1 cellular context compared by ENCODE assay signal in the genomic region with DNA sequence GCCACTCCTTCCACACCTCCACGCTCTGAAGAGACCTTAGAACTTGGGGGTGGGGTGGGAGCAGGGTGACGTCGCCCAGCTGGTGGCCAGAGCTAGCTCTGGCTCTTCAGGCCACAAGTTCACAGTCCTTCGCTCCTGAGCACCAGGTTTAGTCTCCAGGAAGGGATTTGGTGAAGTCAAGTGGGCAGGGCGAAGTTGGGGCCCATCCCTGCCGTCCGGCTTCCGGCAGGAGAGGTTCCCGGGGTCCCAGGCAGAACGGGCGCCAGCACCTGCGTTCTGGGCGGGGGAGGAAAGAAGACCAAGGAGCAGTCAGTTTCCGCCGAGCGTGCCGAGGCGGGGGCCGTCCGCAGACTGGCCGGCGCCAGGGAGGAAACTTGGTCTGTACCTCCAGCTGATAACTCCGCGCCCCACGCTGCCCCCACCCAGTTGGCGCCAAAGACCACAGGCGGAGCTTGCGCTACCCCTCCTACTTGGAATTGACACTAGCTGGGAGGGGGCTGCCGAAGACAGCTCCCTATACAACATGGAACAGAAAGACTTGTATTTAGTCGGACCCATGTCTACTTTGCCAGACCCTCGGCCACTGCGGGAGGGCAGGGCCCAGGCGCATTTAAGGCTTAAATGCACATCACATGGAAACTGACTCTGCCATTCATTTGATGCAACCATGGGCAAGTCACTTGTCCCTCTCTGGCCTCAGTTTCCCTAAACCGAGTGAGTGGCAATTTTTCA.
TF ChIP-seq lines count a peak whose summit lies in the region.

No MANE protein-coding gene starts in this region.

TF ChIP-seq in K562, 482 proteins besides CTCF, POLR2A, EP300 and RAD21 (continued from another document and continues in another):
- TF ChIP-seq, protein P1, sequence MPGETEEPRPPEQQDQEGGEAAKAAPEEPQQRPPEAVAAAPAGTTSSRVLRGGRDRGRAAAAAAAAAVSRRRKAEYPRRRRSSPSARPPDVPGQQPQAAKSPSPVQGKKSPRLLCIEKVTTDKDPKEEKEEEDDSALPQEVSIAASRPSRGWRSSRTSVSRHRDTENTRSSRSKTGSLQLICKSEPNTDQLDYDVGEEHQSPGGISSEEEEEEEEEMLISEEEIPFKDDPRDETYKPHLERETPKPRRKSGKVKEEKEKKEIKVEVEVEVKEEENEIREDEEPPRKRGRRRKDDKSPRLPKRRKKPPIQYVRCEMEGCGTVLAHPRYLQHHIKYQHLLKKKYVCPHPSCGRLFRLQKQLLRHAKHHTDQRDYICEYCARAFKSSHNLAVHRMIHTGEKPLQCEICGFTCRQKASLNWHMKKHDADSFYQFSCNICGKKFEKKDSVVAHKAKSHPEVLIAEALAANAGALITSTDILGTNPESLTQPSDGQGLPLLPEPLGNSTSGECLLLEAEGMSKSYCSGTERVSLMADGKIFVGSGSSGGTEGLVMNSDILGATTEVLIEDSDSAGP (CRISPR knock-in tag; IDR thresholded peaks at IDR 0.05): peak; percentile 29; the same call in 1 of the 2 replicates
- no peak for TF ChIP-seq MEF2A (IDR thresholded peaks at IDR 0.05; ENCODE audit: control insufficient read depth, low read depth, low read length)
- TF ChIP-seq RB1 (IDR thresholded peaks at IDR 0.05; ENCODE audit: low read depth): peak; percentile 94
- TF ChIP-seq ZNF212 (CRISPR knock-in tag; IDR thresholded peaks at IDR 0.05): no peak
- TF ChIP-seq ZFX (CRISPR knock-in tag; IDR thresholded peaks at IDR 0.05): peak; percentile 53
- TF ChIP-seq MEF2D (tag; conservative IDR thresholded peaks at IDR 0.05; ENCODE audit: low read depth): 0 out of 2 replicates have a peak, but pooled peaks have one; percentile 39
- TF ChIP-seq RBM25 (IDR thresholded peaks at IDR 0.05; ENCODE audit: low read depth, low read length, severe bottlenecking): no peak
- TF ChIP-seq, protein P2, sequence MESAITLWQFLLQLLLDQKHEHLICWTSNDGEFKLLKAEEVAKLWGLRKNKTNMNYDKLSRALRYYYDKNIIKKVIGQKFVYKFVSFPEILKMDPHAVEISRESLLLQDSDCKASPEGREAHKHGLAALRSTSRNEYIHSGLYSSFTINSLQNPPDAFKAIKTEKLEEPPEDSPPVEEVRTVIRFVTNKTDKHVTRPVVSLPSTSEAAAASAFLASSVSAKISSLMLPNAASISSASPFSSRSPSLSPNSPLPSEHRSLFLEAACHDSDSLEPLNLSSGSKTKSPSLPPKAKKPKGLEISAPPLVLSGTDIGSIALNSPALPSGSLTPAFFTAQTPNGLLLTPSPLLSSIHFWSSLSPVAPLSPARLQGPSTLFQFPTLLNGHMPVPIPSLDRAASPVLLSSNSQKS (CRISPR knock-in tag; IDR thresholded peaks at IDR 0.05): no peak
- no peak for TF ChIP-seq TFAM (CRISPR knock-in tag; conservative IDR thresholded peaks at IDR 0.05)
- no peak for TF ChIP-seq C11orf30 (IDR thresholded peaks at IDR 0.05; ENCODE audit: low read depth)
- TF ChIP-seq GABPA (tag; conservative IDR thresholded peaks at IDR 0.05; ENCODE audit: low read depth): peak; percentile 46
- peak; percentile 74 for TF ChIP-seq TCF3 (CRISPR knock-in tag; IDR thresholded peaks at IDR 0.05)
- no peak for TF ChIP-seq ZNF217 (CRISPR knock-in tag; IDR thresholded peaks at IDR 0.05)
- TF ChIP-seq, protein P3, sequence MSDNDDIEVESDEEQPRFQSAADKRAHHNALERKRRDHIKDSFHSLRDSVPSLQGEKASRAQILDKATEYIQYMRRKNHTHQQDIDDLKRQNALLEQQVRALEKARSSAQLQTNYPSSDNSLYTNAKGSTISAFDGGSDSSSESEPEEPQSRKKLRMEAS (CRISPR knock-in tag; IDR thresholded peaks at IDR 0.05): peak; percentile 36; the same call in 1 of the 2 replicates
- TF ChIP-seq, protein P4, sequence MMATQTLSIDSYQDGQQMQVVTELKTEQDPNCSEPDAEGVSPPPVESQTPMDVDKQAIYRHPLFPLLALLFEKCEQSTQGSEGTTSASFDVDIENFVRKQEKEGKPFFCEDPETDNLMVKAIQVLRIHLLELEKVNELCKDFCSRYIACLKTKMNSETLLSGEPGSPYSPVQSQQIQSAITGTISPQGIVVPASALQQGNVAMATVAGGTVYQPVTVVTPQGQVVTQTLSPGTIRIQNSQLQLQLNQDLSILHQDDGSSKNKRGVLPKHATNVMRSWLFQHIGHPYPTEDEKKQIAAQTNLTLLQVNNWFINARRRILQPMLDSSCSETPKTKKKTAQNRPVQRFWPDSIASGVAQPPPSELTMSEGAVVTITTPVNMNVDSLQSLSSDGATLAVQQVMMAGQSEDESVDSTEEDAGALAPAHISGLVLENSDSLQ (IDR thresholded peaks at IDR 0.05): 0 out of 2 replicates have a peak, but pooled peaks have one; percentile 21
- TF ChIP-seq ZNF717 (CRISPR knock-in tag; IDR thresholded peaks at IDR 0.05): no peak
- no peak for TF ChIP-seq ZNF12 (CRISPR knock-in tag; IDR thresholded peaks at IDR 0.05)
- TF ChIP-seq DDX20 (tag; IDR thresholded peaks at IDR 0.05; ENCODE audit: low read depth): no peak
- TF ChIP-seq TCFL5 (CRISPR knock-in tag; conservative IDR thresholded peaks at IDR 0.05): no peak
- TF ChIP-seq, protein P5, sequence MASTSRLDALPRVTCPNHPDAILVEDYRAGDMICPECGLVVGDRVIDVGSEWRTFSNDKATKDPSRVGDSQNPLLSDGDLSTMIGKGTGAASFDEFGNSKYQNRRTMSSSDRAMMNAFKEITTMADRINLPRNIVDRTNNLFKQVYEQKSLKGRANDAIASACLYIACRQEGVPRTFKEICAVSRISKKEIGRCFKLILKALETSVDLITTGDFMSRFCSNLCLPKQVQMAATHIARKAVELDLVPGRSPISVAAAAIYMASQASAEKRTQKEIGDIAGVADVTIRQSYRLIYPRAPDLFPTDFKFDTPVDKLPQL (IDR thresholded peaks at IDR 0.05; ENCODE audit: extremely low read depth, insufficient read length): no peak
- TF ChIP-seq MTA3 (IDR thresholded peaks at IDR 0.05; ENCODE audit: borderline replicate concordance): peak; percentile 94
- TF ChIP-seq SIX5 (IDR thresholded peaks at IDR 0.05; ENCODE audit: borderline replicate concordance in 1 of 2, insufficient read depth in 1 of 2, low read depth in 1 of 2, low read length in 2 of 2): no peak
- peak; percentile 80 for TF ChIP-seq GATAD2B (IDR thresholded peaks at IDR 0.05; ENCODE audit: borderline replicate concordance)
- TF ChIP-seq CSDE1 (IDR thresholded peaks at IDR 0.05): no peak
- TF ChIP-seq, protein P6, sequence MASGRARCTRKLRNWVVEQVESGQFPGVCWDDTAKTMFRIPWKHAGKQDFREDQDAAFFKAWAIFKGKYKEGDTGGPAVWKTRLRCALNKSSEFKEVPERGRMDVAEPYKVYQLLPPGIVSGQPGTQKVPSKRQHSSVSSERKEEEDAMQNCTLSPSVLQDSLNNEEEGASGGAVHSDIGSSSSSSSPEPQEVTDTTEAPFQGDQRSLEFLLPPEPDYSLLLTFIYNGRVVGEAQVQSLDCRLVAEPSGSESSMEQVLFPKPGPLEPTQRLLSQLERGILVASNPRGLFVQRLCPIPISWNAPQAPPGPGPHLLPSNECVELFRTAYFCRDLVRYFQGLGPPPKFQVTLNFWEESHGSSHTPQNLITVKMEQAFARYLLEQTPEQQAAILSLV (tag; IDR thresholded peaks at IDR 0.05): no peak
- no peak for TF ChIP-seq ZNF143 (CRISPR knock-in tag; IDR thresholded peaks at IDR 0.05)
- TF ChIP-seq, protein P7, sequence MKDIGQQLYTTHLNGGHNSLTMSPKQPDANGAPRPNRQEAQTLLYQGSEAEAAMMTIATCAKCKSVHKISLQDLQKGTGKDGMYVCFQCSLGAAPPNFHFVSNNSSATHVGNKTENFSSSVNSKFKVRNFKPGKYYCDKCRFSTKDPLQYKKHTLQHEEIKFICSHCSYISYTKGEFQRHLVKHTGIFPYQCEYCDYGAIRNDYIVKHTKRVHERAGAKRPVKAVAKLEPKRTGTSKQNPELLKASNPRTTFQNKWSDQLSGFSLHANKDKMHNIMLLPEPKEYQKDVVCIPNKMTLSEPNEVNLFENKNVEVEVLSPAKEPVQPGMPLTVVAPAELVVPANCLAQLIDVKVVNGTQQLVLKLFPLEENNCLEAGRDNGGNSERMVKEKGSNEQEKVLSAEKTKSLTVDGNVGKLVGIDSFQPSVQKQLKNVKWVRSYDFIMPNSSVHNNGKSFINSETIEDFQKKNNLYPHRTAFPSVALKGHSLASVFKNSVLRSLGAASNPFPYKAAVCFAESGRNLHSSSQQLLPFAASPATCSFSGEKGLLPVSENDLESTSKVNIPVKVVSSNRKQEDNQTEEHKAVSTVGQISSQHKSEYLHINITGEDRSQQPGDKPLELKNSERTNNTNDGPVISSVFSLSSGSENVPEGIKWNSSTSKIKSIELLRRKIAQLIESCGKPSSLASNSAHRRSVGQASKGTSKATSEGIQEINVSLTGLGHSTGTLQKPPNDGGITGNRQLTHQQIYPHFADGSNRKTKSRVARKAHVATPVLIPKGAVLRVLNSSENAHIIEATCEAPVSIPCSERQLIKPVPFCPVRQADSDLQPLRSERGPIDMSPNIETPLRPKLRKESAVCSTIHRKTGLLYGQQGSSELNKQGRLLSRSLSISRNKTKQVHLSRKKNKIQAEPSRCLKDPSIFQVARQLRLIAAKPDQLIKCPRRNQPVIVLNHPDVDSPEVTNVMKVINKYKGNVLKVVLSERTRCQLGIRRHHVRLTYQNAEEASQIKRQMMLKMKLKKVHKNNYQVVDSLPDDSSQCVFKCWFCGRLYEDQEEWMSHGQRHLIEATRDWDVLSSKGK (CRISPR knock-in tag; IDR thresholded peaks at IDR 0.05): no peak
- TF ChIP-seq HOXB6 (CRISPR knock-in tag; IDR thresholded peaks at IDR 0.05; ENCODE audit: borderline replicate concordance): no peak
- no peak for TF ChIP-seq SREBF2 (CRISPR knock-in tag; IDR thresholded peaks at IDR 0.05)
- no peak for TF ChIP-seq CHD1 (IDR thresholded peaks at IDR 0.05; ENCODE audit: low read length)
- TF ChIP-seq CBX2 (IDR thresholded peaks at IDR 0.05; ENCODE audit: insufficient read depth, low read length, poor library complexity, severe bottlenecking): no peak
- no peak for TF ChIP-seq THRAP3 (IDR thresholded peaks at IDR 0.05; ENCODE audit: borderline replicate concordance)
- TF ChIP-seq, protein P8, sequence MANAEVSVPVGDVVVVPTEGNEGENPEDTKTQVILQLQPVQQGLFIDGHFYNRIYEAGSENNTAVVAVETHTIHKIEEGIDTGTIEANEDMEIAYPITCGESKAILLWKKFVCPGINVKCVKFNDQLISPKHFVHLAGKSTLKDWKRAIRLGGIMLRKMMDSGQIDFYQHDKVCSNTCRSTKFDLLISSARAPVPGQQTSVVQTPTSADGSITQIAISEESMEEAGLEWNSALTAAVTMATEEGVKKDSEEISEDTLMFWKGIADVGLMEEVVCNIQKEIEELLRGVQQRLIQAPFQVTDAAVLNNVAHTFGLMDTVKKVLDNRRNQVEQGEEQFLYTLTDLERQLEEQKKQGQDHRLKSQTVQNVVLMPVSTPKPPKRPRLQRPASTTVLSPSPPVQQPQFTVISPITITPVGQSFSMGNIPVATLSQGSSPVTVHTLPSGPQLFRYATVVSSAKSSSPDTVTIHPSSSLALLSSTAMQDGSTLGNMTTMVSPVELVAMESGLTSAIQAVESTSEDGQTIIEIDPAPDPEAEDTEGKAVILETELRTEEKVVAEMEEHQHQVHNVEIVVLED (CRISPR knock-in tag; IDR thresholded peaks at IDR 0.05): no peak
- no peak; a peak in 1 of 4 replicates for TF ChIP-seq ETV6 (IDR thresholded peaks at IDR 0.05; ENCODE audit: borderline replicate concordance in 1 of 2, low read depth in 2 of 2, low read length in 1 of 2)
- TF ChIP-seq ETV6 (CRISPR knock-in tag; IDR thresholded peaks at IDR 0.05; ENCODE audit: borderline replicate concordance): no peak
- TF ChIP-seq PPARD (CRISPR knock-in tag; IDR thresholded peaks at IDR 0.05): no peak
- peak; percentile 79 for TF ChIP-seq L3MBTL2 (IDR thresholded peaks at IDR 0.05)
- TF ChIP-seq SRSF9 (IDR thresholded peaks at IDR 0.05; ENCODE audit: borderline replicate concordance, low read depth, low read length): no peak
- TF ChIP-seq RBM14 (IDR thresholded peaks at IDR 0.05; ENCODE audit: borderline replicate concordance, insufficient read depth, low read depth, low read length): no peak
- TF ChIP-seq, protein P9, sequence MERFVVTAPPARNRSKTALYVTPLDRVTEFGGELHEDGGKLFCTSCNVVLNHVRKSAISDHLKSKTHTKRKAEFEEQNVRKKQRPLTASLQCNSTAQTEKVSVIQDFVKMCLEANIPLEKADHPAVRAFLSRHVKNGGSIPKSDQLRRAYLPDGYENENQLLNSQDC (CRISPR knock-in tag; IDR thresholded peaks at IDR 0.05): no peak
- TF ChIP-seq POLR2AphosphoS2 (IDR thresholded peaks at IDR 0.05; ENCODE audit: low read length): 0 out of 2 replicates have a peak, but pooled peaks have one; percentile 64
- TF ChIP-seq, protein P10, sequence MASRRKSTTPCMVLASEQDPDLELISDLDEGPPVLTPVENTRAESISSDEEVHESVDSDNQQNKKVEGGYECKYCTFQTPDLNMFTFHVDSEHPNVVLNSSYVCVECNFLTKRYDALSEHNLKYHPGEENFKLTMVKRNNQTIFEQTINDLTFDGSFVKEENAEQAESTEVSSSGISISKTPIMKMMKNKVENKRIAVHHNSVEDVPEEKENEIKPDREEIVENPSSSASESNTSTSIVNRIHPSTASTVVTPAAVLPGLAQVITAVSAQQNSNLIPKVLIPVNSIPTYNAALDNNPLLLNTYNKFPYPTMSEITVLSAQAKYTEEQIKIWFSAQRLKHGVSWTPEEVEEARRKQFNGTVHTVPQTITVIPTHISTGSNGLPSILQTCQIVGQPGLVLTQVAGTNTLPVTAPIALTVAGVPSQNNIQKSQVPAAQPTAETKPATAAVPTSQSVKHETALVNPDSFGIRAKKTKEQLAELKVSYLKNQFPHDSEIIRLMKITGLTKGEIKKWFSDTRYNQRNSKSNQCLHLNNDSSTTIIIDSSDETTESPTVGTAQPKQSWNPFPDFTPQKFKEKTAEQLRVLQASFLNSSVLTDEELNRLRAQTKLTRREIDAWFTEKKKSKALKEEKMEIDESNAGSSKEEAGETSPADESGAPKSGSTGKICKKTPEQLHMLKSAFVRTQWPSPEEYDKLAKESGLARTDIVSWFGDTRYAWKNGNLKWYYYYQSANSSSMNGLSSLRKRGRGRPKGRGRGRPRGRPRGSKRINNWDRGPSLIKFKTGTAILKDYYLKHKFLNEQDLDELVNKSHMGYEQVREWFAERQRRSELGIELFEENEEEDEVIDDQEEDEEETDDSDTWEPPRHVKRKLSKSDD (conservative IDR thresholded peaks at IDR 0.05; ENCODE audit: low read length): no peak
- no peak for TF ChIP-seq HDAC6 (IDR thresholded peaks at IDR 0.05; ENCODE audit: low read depth, low read length)
- no peak for TF ChIP-seq IFI16 (CRISPR knock-in tag; IDR thresholded peaks at IDR 0.05)
- TF ChIP-seq, protein P11, sequence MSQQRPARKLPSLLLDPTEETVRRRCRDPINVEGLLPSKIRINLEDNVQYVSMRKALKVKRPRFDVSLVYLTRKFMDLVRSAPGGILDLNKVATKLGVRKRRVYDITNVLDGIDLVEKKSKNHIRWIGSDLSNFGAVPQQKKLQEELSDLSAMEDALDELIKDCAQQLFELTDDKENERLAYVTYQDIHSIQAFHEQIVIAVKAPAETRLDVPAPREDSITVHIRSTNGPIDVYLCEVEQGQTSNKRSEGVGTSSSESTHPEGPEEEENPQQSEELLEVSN (IDR thresholded peaks at IDR 0.05; ENCODE audit: borderline replicate concordance in 1 of 2, extremely low read depth in 1 of 2, insufficient read depth in 1 of 2, insufficient read length in 1 of 2, low read depth in 1 of 2, low read length in 1 of 2, poor library complexity in 1 of 2, severe bottlenecking in 1 of 2): peak; percentile 75 to 79
- TF ChIP-seq ZNF311 (CRISPR knock-in tag; IDR thresholded peaks at IDR 0.05): no peak
- TF ChIP-seq ZNF197 (CRISPR knock-in tag; IDR thresholded peaks at IDR 0.05; ENCODE audit: low read depth): no peak
- no peak; the same call in 1 of the 2 replicates for TF ChIP-seq SP1 (CRISPR knock-in tag; IDR thresholded peaks at IDR 0.05)
- TF ChIP-seq ZNF431 (CRISPR knock-in tag; IDR thresholded peaks at IDR 0.05): peak; percentile 52; the same call in 1 of the 2 replicates
